12 cellular contexts compared by ENCODE assay signal in the genomic region with DNA sequence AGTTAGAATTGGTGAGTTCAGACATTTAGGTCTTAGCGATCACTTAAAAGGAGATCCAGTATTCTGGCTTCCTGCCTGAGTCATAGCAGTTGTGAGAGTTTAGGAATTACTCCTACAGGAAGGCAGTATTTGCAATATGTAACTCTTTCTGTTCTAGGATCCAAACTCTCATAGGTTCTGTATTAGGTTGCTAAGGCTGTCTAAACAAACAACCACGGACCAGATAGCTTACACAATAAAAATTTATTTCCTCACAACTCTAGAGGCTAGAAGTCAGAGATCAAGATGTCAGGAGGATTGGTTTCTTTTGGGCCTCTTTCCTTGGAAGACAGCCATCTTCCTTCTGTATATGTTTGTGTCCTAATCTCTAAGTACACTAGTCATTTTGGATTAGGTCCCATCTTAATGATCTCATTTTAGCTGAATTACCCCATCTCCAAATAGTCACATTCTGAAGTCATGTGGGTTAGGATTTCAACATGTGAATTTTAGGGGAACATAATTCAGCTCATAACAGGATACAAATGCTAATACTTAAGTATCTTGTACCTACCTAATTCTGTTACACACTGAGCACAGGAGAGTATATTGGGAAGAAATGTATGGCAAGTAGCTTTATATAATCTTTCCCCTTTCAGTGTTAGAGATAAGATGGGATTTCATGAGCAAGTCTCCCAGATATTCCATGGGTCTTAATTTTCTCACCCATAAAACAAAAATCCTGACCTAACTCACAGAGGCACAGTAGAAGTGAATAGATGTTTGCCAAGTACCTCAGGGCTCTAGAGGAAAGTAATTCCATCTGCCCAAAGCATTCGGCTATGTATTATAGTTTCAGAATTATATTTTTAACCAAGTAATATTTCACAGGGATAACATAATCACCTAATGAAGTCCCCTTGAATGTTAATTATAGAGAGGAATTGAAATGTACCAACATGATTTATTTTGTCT.
DNase-seq lines count a peak whose midpoint lies in the region; ATAC-seq and TF ChIP-seq lines count a peak whose summit lies in the region.
"Had no signal": no experiment of that assay in that cellular context is flagged by ENCODE, and none has a peak within 500 bp of the region (broad histone marks: within the 10 kb centered on the region; RNA-seq: fewer than 3 reads in every experiment).

No MANE protein-coding gene starts in this region.

- ATAC-seq in GM18511 (IDR thresholded peaks at IDR 0.05; ENCODE audit: unreplicated experiment) (no peak), HG02759 (IDR thresholded peaks at IDR 0.05; ENCODE audit: unreplicated experiment) (no peak)
- ATAC-seq: activated CD8-positive, alpha-beta T cell treated with anti-CD3 and anti-CD28 coated beads, Interleukin-2, amount 10 ng/mL, durations not matched to agents 7 days and 5 days had no signal

- H3K4me3 Mint-ChIP-seq in nephron = no peak overlapping the region
- H3K4me3 Mint-ChIP-seq: activated CD8-positive, alpha-beta T cell treated with anti-CD3 and anti-CD28 coated beads, Interleukin-2, amount 10 ng/mL, durations not matched to agents 7 days and 5 days had no signal

- H3K27me3 Mint-ChIP-seq in nephron (ENCODE audit: low read depth) = no peaks in the 10 kb centered on the region

- no peak for TF ChIP-seq CTCF in epithelial cell of proximal tubule (conservative IDR thresholded peaks at IDR 0.05; ENCODE audit: low read depth, low read length)
- TF ChIP-seq CTCF in nephron (IDR thresholded peaks at IDR 0.05; ENCODE audit: unreplicated experiment in 3 of 3) = no peak

- DNase-seq in AG08395 (ENCODE audit: low spot score) (peak; percentile 75), MV-4-11 (lab: John Stamatoyannopoulos, UW) (peak; percentile 23), epithelial cell of proximal tubule (ENCODE audit: low read depth) (peak; percentile 33), GM19238 (ENCODE audit: insufficient read length, low spot score) (no peak), SKM-1 (lab: John Stamatoyannopoulos, UW; ENCODE audit: unreplicated experiment) (no peak)
- DNase-seq: activated CD8-positive, alpha-beta T cell treated with anti-CD3 and anti-CD28 coated beads, Interleukin-2, amount 10 ng/mL, durations not matched to agents 7 days and 5 days; colonic mucosa; COR-L47; NCI-H526 treated with DMSO at 0.1 percent for 48 hours had no signal

- peaks cover 8% of the 10 kb centered on the region for H3K4me1 Mint-ChIP-seq in nephron

- H3K4me3 ChIP-seq in epithelial cell of proximal tubule (ENCODE audit: low read depth, low read length) = no peak overlapping the region
- H3K4me3 ChIP-seq: colonic mucosa had no signal

- H3K9me3 Mint-ChIP-seq in nephron = peaks cover 16% of the 10 kb centered on the region

- peak overlapping the region; percentile 78 to 91 (median 90) for H3K27ac Mint-ChIP-seq in nephron
- H3K27ac Mint-ChIP-seq: activated CD8-positive, alpha-beta T cell treated with anti-CD3 and anti-CD28 coated beads, Interleukin-2, amount 10 ng/mL, durations not matched to agents 7 days and 5 days had no signal

- no peaks in the 10 kb centered on the region for H3K36me3 Mint-ChIP-seq in nephron (ENCODE audit: low read depth)

Comparison
In these comparisons a context has a peak if more than half of its experiments do, and no peak if none do; other contexts are left out.
1. DNase-seq: peak in AG08395 (single experiment), MV-4-11 (single experiment) and epithelial cell of proximal tubule (single experiment); none in GM19238 (single experiment) and SKM-1 (single experiment).